Comparison of ENCODE assay signal across 21 cellular contexts in the genomic region with DNA sequence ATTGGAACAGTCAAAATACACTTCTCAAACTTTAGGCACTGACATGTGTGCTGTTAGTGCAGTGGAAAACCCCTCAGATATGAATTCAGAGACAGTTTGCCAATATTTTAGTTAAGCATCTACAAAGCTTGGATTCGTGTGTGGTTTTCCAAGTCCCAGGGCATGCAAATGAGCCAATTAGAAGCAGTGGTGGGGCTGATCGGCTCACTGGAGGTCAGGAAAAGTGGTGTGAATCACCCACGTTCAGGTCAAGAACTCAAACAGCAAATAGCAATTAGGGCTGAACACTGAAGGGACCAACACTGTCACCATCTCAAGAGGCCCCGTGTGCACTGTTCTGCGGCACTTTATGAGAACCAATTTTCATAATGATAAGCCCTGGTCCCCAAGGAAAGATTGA.
"Had no signal": no experiment of that assay in that cellular context is flagged by ENCODE, and none has a peak within 500 bp of the region (broad histone marks: within the 10 kb centered on the region; RNA-seq: fewer than 3 reads in every experiment).

No MANE protein-coding gene starts in this region.

- DNase-seq: Kasumi-1, KBM-7, MM.1S, NCI-H1092 treated with DMSO at 0.1 percent for 48 hours, NCI-H146, NCI-H1694 treated with DMSO at 0.1 percent for 48 hours, NCI-H1930, NCI-H2081, NCI-H2107, NCI-H2171, NCI-H226, NCI-H446, NCI-H510A, NCI-H524 treated with DMSO at 0.1 percent for 48 hours, NCI-H748 treated with DMSO at 0.1 percent for 48 hours, Right ventricle myocardium superior, RPMI8226, SIG-M5 had no signal

- H3K27ac ChIP-seq: SJSA1, SK-N-MC had no signal

- H3K4me3 ChIP-seq: SJSA1, SK-N-MC had no signal

- FAIRE-seq: RCC 7860 had no signal

- H3K4me1 ChIP-seq: SJSA1 had no signal

- H3K36me3 ChIP-seq: SJSA1 had no signal

- H3K9me3 ChIP-seq: SJSA1 had no signal
